Comparison of ENCODE assay signal across 8 cellular contexts in the genomic region with DNA sequence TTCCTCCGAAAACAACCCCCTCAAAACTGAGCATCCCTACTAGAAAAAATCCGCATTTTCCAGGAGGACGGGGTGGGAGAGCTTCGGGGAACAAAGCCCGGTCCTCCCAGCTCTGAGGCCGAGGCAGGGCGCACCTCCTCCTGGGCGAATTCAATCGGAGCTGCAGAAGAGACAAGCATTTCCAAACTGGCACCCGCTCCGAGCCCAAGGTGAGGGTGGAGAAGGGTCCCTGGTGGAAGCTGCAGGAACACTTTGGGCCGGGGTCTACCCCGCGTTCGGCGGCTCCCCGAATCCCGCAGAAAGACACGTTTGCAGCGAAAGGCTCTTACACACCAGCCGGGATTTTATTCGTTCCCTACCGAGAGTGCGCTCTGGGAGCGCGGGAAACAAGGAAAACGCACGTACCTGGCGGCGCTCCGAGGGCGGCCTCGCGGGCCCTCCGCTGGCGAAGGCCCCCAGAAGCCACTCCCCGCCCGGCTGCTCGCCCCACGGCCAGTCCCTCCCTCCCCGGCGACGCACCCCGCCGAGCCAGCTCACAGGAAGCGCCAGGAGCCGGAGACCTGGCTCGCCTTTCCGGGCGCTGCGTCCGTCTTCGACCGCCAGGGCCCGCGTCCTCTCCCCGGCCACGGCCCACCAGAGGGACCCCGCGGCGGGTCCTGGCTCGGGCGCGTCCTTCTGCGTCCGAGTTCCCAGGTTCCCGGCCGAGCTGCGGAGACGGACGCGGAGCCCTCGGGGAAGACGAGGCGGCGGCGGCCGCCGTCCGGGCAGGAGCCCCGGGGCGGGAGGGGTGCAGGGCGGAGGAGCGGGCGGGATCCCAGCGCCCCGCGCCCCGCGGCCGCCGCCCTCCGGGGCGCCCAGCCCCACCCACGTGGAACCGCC. TPM values are rescaled to one million over a fixed set of nuclear protein-coding genes. Genes with fewer than 3 reads are reported as not detected.
DNase-seq lines count a peak whose midpoint lies in the region; ATAC-seq and TF ChIP-seq lines count a peak whose summit lies in the region.

No MANE protein-coding gene starts in this region.

- POLR2A ChIA-PET in activated naive CD8-positive, alpha-beta T cell treated with anti-CD3 and anti-CD28 coated beads, Interleukin-2, amount 10 ng/mL, durations not matched to agents 7 days and 5 days (lab: Charles Lee): interaction anchor here (0.9 to 1.1 kb wide), 2 partner anchors 9 to 168 kb away, joined by 3 to 4 read pairs; no protein-coding TSS in a partner anchor

- peaks cover 10% of the 10 kb centered on the region for H3K4me1 Mint-ChIP-seq in activated naive CD8-positive, alpha-beta T cell treated with anti-CD3 and anti-CD28 coated beads, Interleukin-2, amount 10 ng/mL, durations not matched to agents 7 days and 5 days
- H3K4me1 Mint-ChIP-seq in glutamatergic neuron (ENCODE audit: low read depth, unreplicated experiment): peaks cover 23% of the 10 kb centered on the region

- no peaks in the 10 kb centered on the region for H3K36me3 ChIP-seq in osteoblast (ENCODE audit: insufficient read depth, low read length)
- no peaks in the 10 kb centered on the region for H3K36me3 ChIP-seq in aorta (ENCODE audit: control insufficient read depth in 1 of 2, insufficient read depth in 2 of 2, low read length in 1 of 2)

- intact Hi-C loops in aorta (cut with DNase I): loop anchor here in 1 of 2 donors (2.0 kb wide), 1 partner anchor 45 kb away; no protein-coding TSS in a partner anchor

- H3K27ac ChIP-seq in osteoblast (ENCODE audit: low read depth, low read length) (peak overlapping the region; percentile 78), aorta (ENCODE audit: low read depth in 1 of 2, low read length in 2 of 2) (peak overlapping the region; percentile 47 to 88)

- peaks cover 6% of the 10 kb centered on the region for H3K4me1 ChIP-seq in osteoblast (ENCODE audit: insufficient read depth, low read length)
- no peaks in the 10 kb centered on the region for H3K4me1 ChIP-seq in aorta (ENCODE audit: control insufficient read depth in 1 of 2, insufficient read depth in 2 of 2, low read length in 2 of 2)

- ATAC-seq in GM21381 (IDR thresholded peaks at IDR 0.05; ENCODE audit: unreplicated experiment) (peak; percentile 35), aorta (ENCODE audit: low FRiP score) (peak; percentile 84)
- ATAC-seq in activated naive CD8-positive, alpha-beta T cell treated with anti-CD3 and anti-CD28 coated beads, Interleukin-2, amount 10 ng/mL, durations not matched to agents 7 days and 5 days (ENCODE audit: low read depth): peak; percentile 64

- H3K9me3 Mint-ChIP-seq in activated naive CD8-positive, alpha-beta T cell treated with anti-CD3 and anti-CD28 coated beads, Interleukin-2, amount 10 ng/mL, durations not matched to agents 7 days and 5 days: no peaks in the 10 kb centered on the region
- H3K9me3 Mint-ChIP-seq in glutamatergic neuron (ENCODE audit: unreplicated experiment): peaks cover 42% of the 10 kb centered on the region

- no peaks in the 10 kb centered on the region for H3K9me3 ChIP-seq in osteoblast (ENCODE audit: low read depth, low read length)
- no peaks in the 10 kb centered on the region for H3K9me3 ChIP-seq in aorta (ENCODE audit: control insufficient read depth, low read length)

- no peak for TF ChIP-seq CTCF in glutamatergic neuron (IDR thresholded peaks at IDR 0.05; ENCODE audit: partially characterized antibody, unreplicated experiment)
- peak; percentile 13 for TF ChIP-seq CTCF in osteoblast (IDR thresholded peaks at IDR 0.05; ENCODE audit: extremely low read depth, low read depth, low read length)

- H3K27me3 ChIP-seq in osteoblast (ENCODE audit: insufficient read depth, low read length): no peaks in the 10 kb centered on the region
- no peaks in the 10 kb centered on the region for H3K27me3 ChIP-seq in aorta (ENCODE audit: control insufficient read depth in 1 of 2, insufficient read depth in 2 of 2, low read length in 1 of 2)

- H3K27ac Mint-ChIP-seq in activated naive CD8-positive, alpha-beta T cell treated with anti-CD3 and anti-CD28 coated beads, Interleukin-2, amount 10 ng/mL, durations not matched to agents 7 days and 5 days: no peak overlapping the region
- peak overlapping the region; percentile 99 for H3K27ac Mint-ChIP-seq in glutamatergic neuron (ENCODE audit: unreplicated experiment)

- H2AFZ ChIP-seq in osteoblast (ENCODE audit: low read length): peak overlapping the region; percentile 25

- H3K4me3 ChIP-seq in osteoblast (ENCODE audit: insufficient read depth, low read length) (peak overlapping the region; percentile 94), aorta (ENCODE audit: low read length in 2 of 2) (peak overlapping the region; percentile 70 to 91)

- peaks cover 7% of the 10 kb centered on the region for H4K20me1 ChIP-seq in osteoblast (ENCODE audit: insufficient read depth, low read length)

- peaks cover 49% of the 10 kb centered on the region for H3K79me2 ChIP-seq in osteoblast (ENCODE audit: insufficient read depth, low read length)

- H3K36me3 Mint-ChIP-seq in activated naive CD8-positive, alpha-beta T cell treated with anti-CD3 and anti-CD28 coated beads, Interleukin-2, amount 10 ng/mL, durations not matched to agents 7 days and 5 days: no peaks in the 10 kb centered on the region
- H3K36me3 Mint-ChIP-seq in glutamatergic neuron (ENCODE audit: unreplicated experiment): peaks cover 10% of the 10 kb centered on the region

- DNase-seq in DMS153 treated with DMSO at 0.1 percent for 48 hours (lab: John Stamatoyannopoulos, UW; ENCODE audit: unreplicated experiment) (peak; percentile 69), HUDEP-2 (lab: John Stamatoyannopoulos, UW; ENCODE audit: unreplicated experiment in 76 of 76) (peak in 58 of 76 experiments; percentile 3 to 75 (median 44)), glutamatergic neuron (peak; percentile 78), osteoblast (ENCODE audit: insufficient read length, low spot score, missing footprints) (peak; percentile 99), aorta (peak; percentile 94 to 96)
- peak; percentile 81 for DNase-seq in activated naive CD8-positive, alpha-beta T cell treated with anti-CD3 and anti-CD28 coated beads, Interleukin-2, amount 10 ng/mL, durations not matched to agents 7 days and 5 days

- peak overlapping the region; percentile 93 for H3K4me2 ChIP-seq in osteoblast (ENCODE audit: insufficient read depth, low read length)

- H3K4me3 Mint-ChIP-seq in activated naive CD8-positive, alpha-beta T cell treated with anti-CD3 and anti-CD28 coated beads, Interleukin-2, amount 10 ng/mL, durations not matched to agents 7 days and 5 days: peak overlapping the region; percentile 80
- H3K4me3 Mint-ChIP-seq in glutamatergic neuron (ENCODE audit: unreplicated experiment): peak overlapping the region; percentile 86

- WGBS in aorta, 2 donors: 1% methylated on average over 66 to 96 of the region's 96 CpGs

- peaks cover 52% of the 10 kb centered on the region for H3K27me3 Mint-ChIP-seq in activated naive CD8-positive, alpha-beta T cell treated with anti-CD3 and anti-CD28 coated beads, Interleukin-2, amount 10 ng/mL, durations not matched to agents 7 days and 5 days
- H3K27me3 Mint-ChIP-seq in glutamatergic neuron (ENCODE audit: unreplicated experiment): peaks cover 29% of the 10 kb centered on the region

TF ChIP-seq in PFSK-1, 5 proteins besides CTCF, POLR2A, EP300 and RAD21:
- TF ChIP-seq POLR2AphosphoS5 (IDR thresholded peaks at IDR 0.05; ENCODE audit: low read depth, low read length): no peak
- TF ChIP-seq SIN3A (IDR thresholded peaks at IDR 0.05; ENCODE audit: borderline replicate concordance, insufficient read depth, low read length): 0 out of 2 replicates have a peak, but pooled peaks have one; percentile 0
- TF ChIP-seq, protein P1, sequence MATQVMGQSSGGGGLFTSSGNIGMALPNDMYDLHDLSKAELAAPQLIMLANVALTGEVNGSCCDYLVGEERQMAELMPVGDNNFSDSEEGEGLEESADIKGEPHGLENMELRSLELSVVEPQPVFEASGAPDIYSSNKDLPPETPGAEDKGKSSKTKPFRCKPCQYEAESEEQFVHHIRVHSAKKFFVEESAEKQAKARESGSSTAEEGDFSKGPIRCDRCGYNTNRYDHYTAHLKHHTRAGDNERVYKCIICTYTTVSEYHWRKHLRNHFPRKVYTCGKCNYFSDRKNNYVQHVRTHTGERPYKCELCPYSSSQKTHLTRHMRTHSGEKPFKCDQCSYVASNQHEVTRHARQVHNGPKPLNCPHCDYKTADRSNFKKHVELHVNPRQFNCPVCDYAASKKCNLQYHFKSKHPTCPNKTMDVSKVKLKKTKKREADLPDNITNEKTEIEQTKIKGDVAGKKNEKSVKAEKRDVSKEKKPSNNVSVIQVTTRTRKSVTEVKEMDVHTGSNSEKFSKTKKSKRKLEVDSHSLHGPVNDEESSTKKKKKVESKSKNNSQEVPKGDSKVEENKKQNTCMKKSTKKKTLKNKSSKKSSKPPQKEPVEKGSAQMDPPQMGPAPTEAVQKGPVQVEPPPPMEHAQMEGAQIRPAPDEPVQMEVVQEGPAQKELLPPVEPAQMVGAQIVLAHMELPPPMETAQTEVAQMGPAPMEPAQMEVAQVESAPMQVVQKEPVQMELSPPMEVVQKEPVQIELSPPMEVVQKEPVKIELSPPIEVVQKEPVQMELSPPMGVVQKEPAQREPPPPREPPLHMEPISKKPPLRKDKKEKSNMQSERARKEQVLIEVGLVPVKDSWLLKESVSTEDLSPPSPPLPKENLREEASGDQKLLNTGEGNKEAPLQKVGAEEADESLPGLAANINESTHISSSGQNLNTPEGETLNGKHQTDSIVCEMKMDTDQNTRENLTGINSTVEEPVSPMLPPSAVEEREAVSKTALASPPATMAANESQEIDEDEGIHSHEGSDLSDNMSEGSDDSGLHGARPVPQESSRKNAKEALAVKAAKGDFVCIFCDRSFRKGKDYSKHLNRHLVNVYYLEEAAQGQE (IDR thresholded peaks at IDR 0.05; ENCODE audit: insufficient read depth in 1 of 2, low read depth in 2 of 2, low read length in 2 of 2): 0 out of 4 replicates have a peak, but pooled peaks of 1 of the 2 experiments have one; percentile 6
- TF ChIP-seq TAF1 (IDR thresholded peaks at IDR 0.05; ENCODE audit: borderline replicate concordance, insufficient read depth, low read length): no peak
- no peak for TF ChIP-seq FOXP2 (optimal IDR thresholded peaks at IDR 0.05; ENCODE audit: borderline replicate concordance, extremely low read depth, extremely low read length, insufficient read depth)

RNA-seq across cellular contexts. Expression of a gene that starts 49.8 kb away (rescaled TPM):
- 44.2 TPM for polyA plus RNA-seq in PFSK-1 (2012; ENCODE audit: insufficient read length, low read depth)
- total RNA-seq in activated naive CD8-positive, alpha-beta T cell treated with anti-CD3 and anti-CD28 coated beads, Interleukin-2, amount 10 ng/mL, durations not matched to agents 7 days and 5 days: 1 to 10 TPM in 1 of 2 experiments, under 1 TPM in 1; 0.86 to 1.0 TPM
- total RNA-seq in glutamatergic neuron (ENCODE audit: unreplicated experiment): 111 TPM
- total RNA-seq in osteoblast: 11.2 and 11.5 TPM in 2 replicates
- 10 to 100 TPM; 22.8 to 49.3 TPM for total RNA-seq in aorta
- polyA plus RNA-seq in aorta: 10 to 100 TPM in 1 of 2 donors, 1 to 10 TPM in 1; 3.9 to 16.8 TPM

RNA-seq across cellular contexts. Expression of a gene that starts 50.3 kb away (rescaled TPM):
- polyA plus RNA-seq in PFSK-1 (2012; ENCODE audit: insufficient read length, low read depth): 73.0 TPM
- total RNA-seq in activated naive CD8-positive, alpha-beta T cell treated with anti-CD3 and anti-CD28 coated beads, Interleukin-2, amount 10 ng/mL, durations not matched to agents 7 days and 5 days: 10 to 100 TPM; 68.0 to 71.3 TPM
- 92.4 TPM for total RNA-seq in glutamatergic neuron (ENCODE audit: unreplicated experiment)
- 85.5 and 92.6 TPM in 2 replicates for total RNA-seq in osteoblast
- 10 to 100 TPM; 61.9 to 79.6 TPM for total RNA-seq in aorta
- 100 to 1,000 TPM in 1 of 2 donors, 10 to 100 TPM in 1; 22.3 to 118 TPM for polyA plus RNA-seq in aorta

Comparison
In these comparisons a context has a peak if more than half of its experiments do, and no peak if none do; other contexts are left out.
1. Peak in every context shown above with its lines: DNase-seq, ATAC-seq, H3K4me3 ChIP-seq and H3K27ac ChIP-seq.
2. DNase-seq: peak in every context shown above with its lines; median percentile 99 in osteoblast; 95 in aorta; 81 in activated naive CD8-positive, alpha-beta T cell treated with anti-CD3 and anti-CD28 coated beads, Interleukin-2, amount 10 ng/mL, durations not matched to agents 7 days and 5 days; 78 in glutamatergic neuron; 69 in DMS153 treated with DMSO at 0.1 percent for 48 hours; 44 in HUDEP-2.